16 cellular contexts compared by ENCODE assay signal in the genomic region with DNA sequence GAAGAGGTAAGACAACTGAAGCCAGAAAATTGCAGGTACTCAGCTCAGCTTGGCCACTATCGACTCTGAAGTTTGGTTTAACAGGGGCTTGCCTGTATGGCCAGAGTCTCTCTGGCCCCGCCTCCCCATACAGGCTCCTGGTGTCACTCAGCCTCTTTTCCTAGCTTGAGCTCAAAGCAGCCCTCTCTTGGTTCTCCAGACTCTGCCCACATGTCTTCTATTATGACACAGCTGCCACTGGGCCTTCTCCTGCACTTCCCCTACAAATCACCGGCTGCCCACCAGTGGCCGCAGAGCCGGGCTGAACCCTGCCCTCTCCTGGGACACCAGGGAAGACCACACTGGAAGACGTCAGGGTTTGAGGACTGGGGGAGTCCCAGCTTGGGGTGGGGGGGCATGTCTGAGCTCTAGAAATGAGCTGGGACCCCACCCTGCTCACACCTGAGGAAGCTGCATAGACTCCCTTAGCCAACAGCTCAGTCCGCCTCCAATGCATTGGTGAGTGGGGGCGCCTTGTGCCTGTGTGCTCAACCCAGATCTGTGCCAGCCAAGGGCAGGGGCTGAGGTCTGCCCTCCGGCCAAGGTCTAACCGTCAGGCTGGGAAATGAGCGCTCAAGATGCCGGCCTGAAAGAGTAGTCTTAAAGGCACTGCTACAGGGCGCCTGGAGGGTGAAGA.
"Had no signal": no experiment of that assay in that cellular context is flagged by ENCODE, and none has a peak within 500 bp of the region (broad histone marks: within the 10 kb centered on the region; RNA-seq: fewer than 3 reads in every experiment).

No MANE protein-coding gene starts in this region.

- H3K4me1 ChIP-seq: colonic mucosa, parathyroid adenoma had no signal

- H3K9me3 ChIP-seq: colonic mucosa, right atrium auricular region, tibial nerve had no signal

- DNase-seq: activated CD4-positive, alpha-beta T cell treated with anti-CD3 and anti-CD28 coated beads, Interleukin-2, amount 50 U/mL, for 48 hours; activated CD4-positive, CD25-positive, alpha-beta regulatory T cell treated with anti-CD3 and anti-CD28 coated beads, Interleukin-2, amount 50 U/mL, for 72 hours; activated CD8-positive, alpha-beta memory T cell treated with anti-CD3 and anti-CD28 coated beads, Interleukin-2, amount 10 ng/mL, durations not matched to agents 7 days and 5 days; activated gamma-delta T cell; activated T-cell treated with anti-CD3 and anti-CD28 coated beads, Interleukin-2, amount 50 U/mL, for 24 hours; colonic mucosa; effector CD4-positive, alpha-beta T cell; foreskin melanocyte; SW 1271 had no signal

- H3K79me2 ChIP-seq: parathyroid adenoma had no signal

- H3K27ac ChIP-seq: cardiac muscle cell, colonic mucosa, parathyroid adenoma, right atrium auricular region, tibial nerve had no signal

- H3K4me3 ChIP-seq: cardiac muscle cell, colonic mucosa, right atrium auricular region, smooth muscle cell had no signal

- H3K4me2 ChIP-seq: smooth muscle cell had no signal

- H3K9ac ChIP-seq: parathyroid adenoma had no signal

- H3K27me3 ChIP-seq: cardiac muscle cell, colonic mucosa, right atrium auricular region, tibial nerve had no signal

- H2AFZ ChIP-seq: parathyroid adenoma had no signal

- H3K36me3 ChIP-seq: cardiac muscle cell, colonic mucosa, right atrium auricular region, tibial nerve had no signal

- ATAC-seq: activated CD8-positive, alpha-beta memory T cell treated with anti-CD3 and anti-CD28 coated beads, Interleukin-2, amount 10 ng/mL, durations not matched to agents 7 days and 5 days; left lobe of liver; stimulated activated effector memory CD8-positive, alpha-beta T cell treated with anti-CD3 and anti-CD28 coated beads, Interleukin-12 subunit alpha, Interleukin-12 subunit beta, amount 100 ng/mL, for 72 hours had no signal
